In genomic region chr14:90383126-90383730, GRCh38 we compare ENCODE assay signal across 8 cellular contexts. TPM values are rescaled to one million over a fixed set of nuclear protein-coding genes. Genes with fewer than 3 reads are reported as not detected.
DNase-seq lines count a peak whose midpoint lies in the region; ATAC-seq and TF ChIP-seq lines count a peak whose summit lies in the region.

No MANE protein-coding gene starts in this region.

- no peaks in the 10 kb centered on the region for H3K9me2 ChIP-seq in neural cell (ENCODE audit: insufficient read depth, low read length)

- no peaks in the 10 kb centered on the region for H4K20me1 ChIP-seq in neural cell (ENCODE audit: insufficient read depth)

- H3K36me3 ChIP-seq in neural cell (ENCODE audit: insufficient read depth, low read length): no peaks in the 10 kb centered on the region
- H3K36me3 ChIP-seq in stomach: no peaks in the 10 kb centered on the region

- TF ChIP-seq EP300 in neural cell (conservative IDR thresholded peaks at IDR 0.05; ENCODE audit: poor library complexity, severe bottlenecking) (peak; percentile 84), stomach (IDR thresholded peaks at IDR 0.05) (no peak)

- H2AFZ ChIP-seq in neural cell (ENCODE audit: low read depth, low read length): peak overlapping the region; percentile 93

- H3F3A ChIP-seq in neural cell (ENCODE audit: insufficient read depth, low read length, poor library complexity, severe bottlenecking): peaks cover 8% of the 10 kb centered on the region

- peak overlapping the region; percentile 81 for H3K4me2 ChIP-seq in neural cell (ENCODE audit: low read length)

- H3K9me3 ChIP-seq in neural cell (ENCODE audit: low read length): no peaks in the 10 kb centered on the region
- H3K9me3 ChIP-seq in stomach: no peaks in the 10 kb centered on the region

- TF ChIP-seq RAD21 in neural cell (conservative IDR thresholded peaks at IDR 0.05): no peak

- H3K4me1 Mint-ChIP-seq in activated T-helper 2 cell treated with anti-CD3 and anti-CD28 coated beads, Interferon-gamma antibody, Interleukin-2, Interleukin-4, amounts not matched to agents 10 μg/mL and 5 μg/mL and 100 μg/mL, durations not matched to agents 14 hours and 24 hours and 36 hours (ENCODE audit: low read depth): peaks cover 16% of the 10 kb centered on the region

- H3K9ac ChIP-seq in neural cell (ENCODE audit: low read length): peak overlapping the region; percentile 98

- no peaks in the 10 kb centered on the region for H3K27me3 ChIP-seq in neural cell (ENCODE audit: insufficient read depth, low read depth, low read length)
- H3K27me3 ChIP-seq in stomach: no peaks in the 10 kb centered on the region

- H3K27me3 Mint-ChIP-seq in activated T-helper 2 cell treated with anti-CD3 and anti-CD28 coated beads, Interferon-gamma antibody, Interleukin-2, Interleukin-4, amounts not matched to agents 10 μg/mL and 5 μg/mL and 100 μg/mL, durations not matched to agents 14 hours and 24 hours and 36 hours (ENCODE audit: low read depth): no peaks in the 10 kb centered on the region

- peak; percentile 99 for DNase-seq in EH (ENCODE audit: low read depth)
- DNase-seq in LHCN-M2 (ENCODE audit: low read depth): peak; percentile 99
- DNase-seq in RPMI7951 (ENCODE audit: low read depth): peak; percentile 99
- DNase-seq in activated T-helper 2 cell treated with anti-CD3 and anti-CD28 coated beads, Interferon-gamma antibody, Interleukin-2, Interleukin-4, amounts not matched to agents 10 μg/mL and 5 μg/mL and 100 μg/mL, durations not matched to agents 14 hours and 24 hours and 36 hours (ENCODE audit: low spot score): peak; percentile 98
- DNase-seq in fibroblast of villous mesenchyme (ENCODE audit: low read depth): peak; percentile 100
- DNase-seq in stomach: peak; percentile 100

- peak in 2 of 4 donors; percentile 87 to 95 for TF ChIP-seq POLR2A in stomach (IDR thresholded peaks at IDR 0.05)

- no peaks in the 10 kb centered on the region for H3K79me2 ChIP-seq in neural cell (replicated peaks; ENCODE audit: insufficient read depth, low read length)

- H3K4me3 Mint-ChIP-seq in activated T-helper 2 cell treated with anti-CD3 and anti-CD28 coated beads, Interferon-gamma antibody, Interleukin-2, Interleukin-4, amounts not matched to agents 10 μg/mL and 5 μg/mL and 100 μg/mL, durations not matched to agents 14 hours and 24 hours and 36 hours (ENCODE audit: low read depth): no peak overlapping the region

- no peaks in the 10 kb centered on the region for H3K36me3 Mint-ChIP-seq in activated T-helper 2 cell treated with anti-CD3 and anti-CD28 coated beads, Interferon-gamma antibody, Interleukin-2, Interleukin-4, amounts not matched to agents 10 μg/mL and 5 μg/mL and 100 μg/mL, durations not matched to agents 14 hours and 24 hours and 36 hours (ENCODE audit: low read depth)

- H3K27ac ChIP-seq in neural cell (ENCODE audit: low read length) (peak overlapping the region; percentile 100), stomach (peak overlapping the region; percentile 92 to 100 (median 99))

- peaks cover 14 to 50% (median 34%) of the 10 kb centered on the region in 4 donors for H3K4me1 ChIP-seq in stomach

- intact Hi-C loops in activated T-helper 2 cell treated with anti-CD3 and anti-CD28 coated beads, Interferon-gamma antibody, Interleukin-2, Interleukin-4, amounts not matched to agents 10 μg/mL and 5 μg/mL and 100 μg/mL, durations not matched to agents 14 hours and 24 hours and 36 hours (cut with micrococcal nuclease): loop anchor here (1.0 to 10.0 kb wide), 8 partner anchors 14 to 862 kb away; partner anchors contain the start of genes CALM1, GPR68, NRDE2 and PSMC1
- intact Hi-C loops in stomach (cut with DNase I; ENCODE audit: low total_unique reads): no loop called here

- WGBS in stomach, 5 donors: 0% methylated on average over 18 to 62 of the region's 62 CpGs

- ATAC-seq in GM21825 (IDR thresholded peaks at IDR 0.05; ENCODE audit: unreplicated experiment): peak; percentile 90

- no peak overlapping the region for H3K27ac Mint-ChIP-seq in activated T-helper 2 cell treated with anti-CD3 and anti-CD28 coated beads, Interferon-gamma antibody, Interleukin-2, Interleukin-4, amounts not matched to agents 10 μg/mL and 5 μg/mL and 100 μg/mL, durations not matched to agents 14 hours and 24 hours and 36 hours

- H3K9me3 Mint-ChIP-seq in activated T-helper 2 cell treated with anti-CD3 and anti-CD28 coated beads, Interferon-gamma antibody, Interleukin-2, Interleukin-4, amounts not matched to agents 10 μg/mL and 5 μg/mL and 100 μg/mL, durations not matched to agents 14 hours and 24 hours and 36 hours: no peaks in the 10 kb centered on the region

- H3K4me3 ChIP-seq in fibroblast of villous mesenchyme (ENCODE audit: low read depth, low read length) (peak overlapping the region; percentile 77), neural cell (ENCODE audit: low read length) (peak overlapping the region; percentile 75), stomach (peak overlapping the region; percentile 43 to 65 (median 58))

- TF ChIP-seq CTCF in fibroblast of villous mesenchyme (IDR thresholded peaks at IDR 0.05; ENCODE audit: insufficient read depth, low read depth, low read length) (no peak), neural cell (IDR thresholded peaks at IDR 0.05; ENCODE audit: poor library complexity, severe bottlenecking) (peak; percentile 64), stomach (IDR thresholded peaks at IDR 0.05) (peak in 2 of 7 experiments; percentile 12 to 26)

TF ChIP-seq in neural cell, 6 proteins besides CTCF, POLR2A, EP300 and RAD21:
- peak; percentile 37 for TF ChIP-seq SMC3 (conservative IDR thresholded peaks at IDR 0.05; ENCODE audit: poor library complexity)
- TF ChIP-seq EZH2 (IDR thresholded peaks at IDR 0.05; ENCODE audit: borderline replicate concordance, insufficient read depth, low read length, poor library complexity, severe bottlenecking): no peak
- peak; percentile 72 for TF ChIP-seq MXI1 (conservative IDR thresholded peaks at IDR 0.05; ENCODE audit: poor library complexity, severe bottlenecking)
- TF ChIP-seq TAF1 (IDR thresholded peaks at IDR 0.05; ENCODE audit: low read depth): peak; percentile 96
- TF ChIP-seq, protein P1, sequence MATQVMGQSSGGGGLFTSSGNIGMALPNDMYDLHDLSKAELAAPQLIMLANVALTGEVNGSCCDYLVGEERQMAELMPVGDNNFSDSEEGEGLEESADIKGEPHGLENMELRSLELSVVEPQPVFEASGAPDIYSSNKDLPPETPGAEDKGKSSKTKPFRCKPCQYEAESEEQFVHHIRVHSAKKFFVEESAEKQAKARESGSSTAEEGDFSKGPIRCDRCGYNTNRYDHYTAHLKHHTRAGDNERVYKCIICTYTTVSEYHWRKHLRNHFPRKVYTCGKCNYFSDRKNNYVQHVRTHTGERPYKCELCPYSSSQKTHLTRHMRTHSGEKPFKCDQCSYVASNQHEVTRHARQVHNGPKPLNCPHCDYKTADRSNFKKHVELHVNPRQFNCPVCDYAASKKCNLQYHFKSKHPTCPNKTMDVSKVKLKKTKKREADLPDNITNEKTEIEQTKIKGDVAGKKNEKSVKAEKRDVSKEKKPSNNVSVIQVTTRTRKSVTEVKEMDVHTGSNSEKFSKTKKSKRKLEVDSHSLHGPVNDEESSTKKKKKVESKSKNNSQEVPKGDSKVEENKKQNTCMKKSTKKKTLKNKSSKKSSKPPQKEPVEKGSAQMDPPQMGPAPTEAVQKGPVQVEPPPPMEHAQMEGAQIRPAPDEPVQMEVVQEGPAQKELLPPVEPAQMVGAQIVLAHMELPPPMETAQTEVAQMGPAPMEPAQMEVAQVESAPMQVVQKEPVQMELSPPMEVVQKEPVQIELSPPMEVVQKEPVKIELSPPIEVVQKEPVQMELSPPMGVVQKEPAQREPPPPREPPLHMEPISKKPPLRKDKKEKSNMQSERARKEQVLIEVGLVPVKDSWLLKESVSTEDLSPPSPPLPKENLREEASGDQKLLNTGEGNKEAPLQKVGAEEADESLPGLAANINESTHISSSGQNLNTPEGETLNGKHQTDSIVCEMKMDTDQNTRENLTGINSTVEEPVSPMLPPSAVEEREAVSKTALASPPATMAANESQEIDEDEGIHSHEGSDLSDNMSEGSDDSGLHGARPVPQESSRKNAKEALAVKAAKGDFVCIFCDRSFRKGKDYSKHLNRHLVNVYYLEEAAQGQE (IDR thresholded peaks at IDR 0.05; ENCODE audit: borderline replicate concordance): peak; percentile 65
- TF ChIP-seq POLR2AphosphoS5 (IDR thresholded peaks at IDR 0.05): peak; percentile 97

RNA-seq across cellular contexts. Expression of gene CALM1, which starts 13.6 kb away (rescaled TPM):
- total RNA-seq in LHCN-M2 (2014; rRNA removed): 290 and 350 TPM in 2 replicates
- 240 TPM for polyA plus RNA-seq in LHCN-M2 (2012)
- total RNA-seq in RPMI7951 (2014; rRNA removed; shearing (Covaris generic)): 269 and 327 TPM in 2 replicates
- 470 and 491 TPM in 2 replicates for total RNA-seq in activated T-helper 2 cell treated with anti-CD3 and anti-CD28 coated beads, Interferon-gamma antibody, Interleukin-2, Interleukin-4, amounts not matched to agents 10 μg/mL and 5 μg/mL and 100 μg/mL, durations not matched to agents 14 hours and 24 hours and 36 hours
- 173 and 286 TPM in 2 replicates for total RNA-seq in fibroblast of villous mesenchyme
- polyA plus RNA-seq in neural cell: 282 and 373 TPM in 2 replicates
- polyA minus RNA-seq in neural cell: 275 and 313 TPM in 2 replicates
- total RNA-seq in stomach: 1,000 to 10,000 TPM in 1 of 5 donors, 100 to 1,000 TPM in 4; 213 to 1,126 (median 441) TPM
- polyA plus RNA-seq in stomach: 100 to 1,000 TPM; 278 to 342 (median 327) TPM

RNA-seq across cellular contexts. Expression of gene NRDE2, which starts 51.5 kb away (rescaled TPM):
- total RNA-seq in LHCN-M2 (2014; rRNA removed) (4.2 and 5.9 TPM in 2 replicates), fibroblast of villous mesenchyme (10.0 and 12.1 TPM in 2 replicates), stomach (10 to 100 TPM in 4 of 5 donors, 1 to 10 TPM in 1; 8.9 to 34.8 (median 29.2) TPM)
- polyA plus RNA-seq in LHCN-M2 (2012): 4.5 TPM
- total RNA-seq in RPMI7951 (2014; rRNA removed; shearing (Covaris generic)): 5.0 and 5.2 TPM in 2 replicates
- total RNA-seq in activated T-helper 2 cell treated with anti-CD3 and anti-CD28 coated beads, Interferon-gamma antibody, Interleukin-2, Interleukin-4, amounts not matched to agents 10 μg/mL and 5 μg/mL and 100 μg/mL, durations not matched to agents 14 hours and 24 hours and 36 hours: 23.2 and 25.4 TPM in 2 replicates
- polyA plus RNA-seq in neural cell (9.5 and 9.7 TPM in 2 replicates), stomach (1 to 10 TPM; 5.7 to 9.0 (median 7.3) TPM)
- polyA minus RNA-seq in neural cell: 25.1 and 29.4 TPM in 2 replicates

Comparison
In these comparisons a context has a peak if more than half of its experiments do, and no peak if none do; other contexts are left out.
1. Peak in every context shown above with its lines: DNase-seq, ATAC-seq, H3K4me3 ChIP-seq and H3K27ac ChIP-seq.